In the genomic region with DNA sequence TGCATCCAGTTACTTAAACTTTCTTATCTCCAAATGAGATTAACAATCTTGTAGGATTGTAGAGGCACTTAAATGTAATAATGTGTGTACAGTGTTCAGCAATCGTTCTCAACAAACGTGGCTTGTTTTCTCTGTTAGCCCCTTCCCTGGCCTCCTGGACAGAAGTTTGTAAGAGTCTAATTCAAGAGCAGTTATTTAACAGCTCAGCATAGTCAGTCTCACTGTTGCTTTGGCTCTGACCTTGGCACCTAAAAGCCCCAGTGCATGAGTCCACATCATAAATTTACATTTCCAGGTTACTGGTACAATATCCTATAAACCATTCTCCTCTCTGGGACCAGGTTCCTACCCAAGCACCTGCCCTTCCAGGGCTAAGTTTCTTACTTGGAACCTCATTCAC, we compare ENCODE assay signal across 26 cellular contexts.
"Had no signal": no experiment of that assay in that cellular context is flagged by ENCODE, and none has a peak within 500 bp of the region (broad histone marks: within the 10 kb centered on the region; RNA-seq: fewer than 3 reads in every experiment).

No MANE protein-coding gene starts in this region.

- H3K9me3 ChIP-seq: stomach, suprapubic skin, testis, thoracic aorta, thyroid gland, tibial artery, tibial nerve, transverse colon, upper lobe of left lung, upper lobe of right lung, uterus, vagina had no signal

- H3K4me1 ChIP-seq: stomach, suprapubic skin, testis, thyroid gland, tibial artery, tibial nerve, transverse colon, upper lobe of left lung, upper lobe of right lung, uterus, vagina had no signal

- H3K36me3 ChIP-seq: stomach, suprapubic skin, thoracic aorta, thyroid gland, tibial artery, tibial nerve, transverse colon, upper lobe of left lung, upper lobe of right lung, uterus, vagina had no signal

- H3K27ac ChIP-seq: stomach, suprapubic skin, testis, thoracic aorta, thyroid gland, tibial artery, tibial nerve, transverse colon, upper lobe of left lung, upper lobe of right lung, uterus, vagina had no signal

- H3K4me3 ChIP-seq: stomach, suprapubic skin, testis, thoracic aorta, thyroid gland, tibial artery, tibial nerve, transverse colon, upper lobe of left lung, upper lobe of right lung, uterus, vagina had no signal

- ATAC-seq: stimulated activated effector memory CD8-positive, alpha-beta T cell treated with anti-CD3 and anti-CD28 coated beads, Interleukin-12 subunit alpha, Interleukin-12 subunit beta, amount 100 ng/mL, for 72 hours; stimulated activated memory B cell treated with anti-CD40 and anti-IgM and Interleukin-4, amounts not matched to agents 10 μg/mL and 1 μg/mL and 100 μg/mL, for 72 hours; stimulated activated naive B cell treated with anti-CD40 and anti-IgM and Interleukin-4, amounts not matched to agents 10 μg/mL and 1 μg/mL and 100 μg/mL, for 72 hours; stimulated activated naive CD8-positive, alpha-beta T cell treated with anti-CD3 and anti-CD28 coated beads, Interleukin-15, amount 100 ng/mL, for 72 hours; stimulated activated naive CD8-positive, alpha-beta T cell treated with anti-CD3 and anti-CD28 coated beads, Interleukin-15, Interleukin-2, amounts not matched to agents 100 U/mL and 50 U/mL, for 24 hours; upper lobe of right lung had no signal

- DNase-seq: stimulated activated CD4-positive, alpha-beta T cell treated with anti-CD3 and anti-CD28 coated beads, Interleukin-2, amount 100 ng/mL, for 48 hours; stimulated activated CD4-positive, alpha-beta T cell treated with anti-CD3 and anti-CD28 coated beads, Interleukin-4, amount 100 ng/mL, for 1 hour; stimulated activated CD4-positive, alpha-beta T cell treated with anti-CD3 and anti-CD28 coated beads, Interleukin-4, amount 100 ng/mL, for 24 hours; stimulated activated CD4-positive, alpha-beta T cell treated with anti-CD3 and anti-CD28 coated beads, Interleukin-4, amount 100 ng/mL, for 4 hours; stimulated activated CD8-positive, alpha-beta memory T cell treated with anti-CD3 and anti-CD28 coated beads, Interleukin-4, amount 100 ng/mL, for 48 hours; stimulated activated naive B cell treated with anti-CD40 and anti-IgM and Interleukin-4, amounts not matched to agents 10 μg/mL and 1 μg/mL and 100 μg/mL, for 72 hours; stimulated activated naive CD4-positive, alpha-beta T cell; stimulated activated naive CD4-positive, alpha-beta T cell treated with Interleukin-2 at 50 U/mL for 16 hours; stimulated activated naive CD8-positive, alpha-beta T cell treated with anti-CD3 and anti-CD28 coated beads, Interleukin-15, amount 100 ng/mL, for 72 hours; stimulated activated naive CD8-positive, alpha-beta T cell treated with anti-CD3 and anti-CD28 coated beads, Interleukin-15, Interleukin-2, amounts not matched to agents 100 U/mL and 50 U/mL, for 24 hours; stomach; substantia nigra; testis; thyroid gland; tibial artery; transverse colon; upper lobe of left lung; upper lobe of right lung; uterus had no signal

- FAIRE-seq: urothelium cell line had no signal

- H3K27me3 ChIP-seq: stomach, suprapubic skin, testis, thyroid gland, tibial nerve, transverse colon, upper lobe of left lung, upper lobe of right lung, uterus, vagina had no signal
